Comparison of ENCODE assay signal across 1 cellular context in the genomic region with DNA sequence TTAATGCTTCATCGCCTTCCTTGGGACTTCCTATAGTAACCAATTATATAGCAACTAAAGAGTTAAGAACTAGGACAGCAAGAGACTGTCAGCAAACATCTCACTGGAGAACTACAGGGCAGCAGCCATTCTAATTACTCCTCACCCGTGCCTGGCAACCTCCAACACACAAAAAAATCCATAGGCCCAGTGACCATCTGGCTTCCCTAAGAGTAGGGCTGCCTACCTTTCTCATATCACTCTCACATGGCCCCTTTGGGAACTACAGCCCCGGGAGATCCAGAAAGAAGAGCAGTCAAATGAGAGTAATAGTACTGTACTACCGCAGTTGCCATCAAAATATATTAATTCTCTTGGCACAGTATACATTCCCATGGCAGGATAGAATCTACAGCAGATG.
TF ChIP-seq lines count a peak whose summit lies in the region.

No MANE protein-coding gene starts in this region.

TF ChIP-seq in HCT116, 20 proteins besides CTCF, POLR2A, EP300 and RAD21 (continued from another document):
- TF ChIP-seq, protein P1, sequence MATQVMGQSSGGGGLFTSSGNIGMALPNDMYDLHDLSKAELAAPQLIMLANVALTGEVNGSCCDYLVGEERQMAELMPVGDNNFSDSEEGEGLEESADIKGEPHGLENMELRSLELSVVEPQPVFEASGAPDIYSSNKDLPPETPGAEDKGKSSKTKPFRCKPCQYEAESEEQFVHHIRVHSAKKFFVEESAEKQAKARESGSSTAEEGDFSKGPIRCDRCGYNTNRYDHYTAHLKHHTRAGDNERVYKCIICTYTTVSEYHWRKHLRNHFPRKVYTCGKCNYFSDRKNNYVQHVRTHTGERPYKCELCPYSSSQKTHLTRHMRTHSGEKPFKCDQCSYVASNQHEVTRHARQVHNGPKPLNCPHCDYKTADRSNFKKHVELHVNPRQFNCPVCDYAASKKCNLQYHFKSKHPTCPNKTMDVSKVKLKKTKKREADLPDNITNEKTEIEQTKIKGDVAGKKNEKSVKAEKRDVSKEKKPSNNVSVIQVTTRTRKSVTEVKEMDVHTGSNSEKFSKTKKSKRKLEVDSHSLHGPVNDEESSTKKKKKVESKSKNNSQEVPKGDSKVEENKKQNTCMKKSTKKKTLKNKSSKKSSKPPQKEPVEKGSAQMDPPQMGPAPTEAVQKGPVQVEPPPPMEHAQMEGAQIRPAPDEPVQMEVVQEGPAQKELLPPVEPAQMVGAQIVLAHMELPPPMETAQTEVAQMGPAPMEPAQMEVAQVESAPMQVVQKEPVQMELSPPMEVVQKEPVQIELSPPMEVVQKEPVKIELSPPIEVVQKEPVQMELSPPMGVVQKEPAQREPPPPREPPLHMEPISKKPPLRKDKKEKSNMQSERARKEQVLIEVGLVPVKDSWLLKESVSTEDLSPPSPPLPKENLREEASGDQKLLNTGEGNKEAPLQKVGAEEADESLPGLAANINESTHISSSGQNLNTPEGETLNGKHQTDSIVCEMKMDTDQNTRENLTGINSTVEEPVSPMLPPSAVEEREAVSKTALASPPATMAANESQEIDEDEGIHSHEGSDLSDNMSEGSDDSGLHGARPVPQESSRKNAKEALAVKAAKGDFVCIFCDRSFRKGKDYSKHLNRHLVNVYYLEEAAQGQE (IDR thresholded peaks at IDR 0.05; ENCODE audit: low read depth) = no peak
- no peak for TF ChIP-seq SIN3A (IDR thresholded peaks at IDR 0.05; ENCODE audit: low read depth)
- no peak for TF ChIP-seq ZFX (IDR thresholded peaks at IDR 0.05)
- no peak for TF ChIP-seq POLR2AphosphoS5 (IDR thresholded peaks at IDR 0.05; ENCODE audit: low read depth, low read length)
- TF ChIP-seq, protein P2, sequence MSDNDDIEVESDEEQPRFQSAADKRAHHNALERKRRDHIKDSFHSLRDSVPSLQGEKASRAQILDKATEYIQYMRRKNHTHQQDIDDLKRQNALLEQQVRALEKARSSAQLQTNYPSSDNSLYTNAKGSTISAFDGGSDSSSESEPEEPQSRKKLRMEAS (IDR thresholded peaks at IDR 0.05) = no peak
- TF ChIP-seq, protein P3, sequence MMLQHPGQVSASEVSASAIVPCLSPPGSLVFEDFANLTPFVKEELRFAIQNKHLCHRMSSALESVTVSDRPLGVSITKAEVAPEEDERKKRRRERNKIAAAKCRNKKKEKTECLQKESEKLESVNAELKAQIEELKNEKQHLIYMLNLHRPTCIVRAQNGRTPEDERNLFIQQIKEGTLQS (IDR thresholded peaks at IDR 0.05) = no peak
- TF ChIP-seq SP1 (IDR thresholded peaks at IDR 0.05; ENCODE audit: low read depth) = no peak
- TF ChIP-seq TCF7L2 (IDR thresholded peaks at IDR 0.05; ENCODE audit: borderline replicate concordance, extremely low read depth, insufficient read depth, insufficient read length) = no peak
- no peak for TF ChIP-seq CEBPB (IDR thresholded peaks at IDR 0.05; ENCODE audit: low read depth)
TF ChIP-seq in HCT116: peak in this region for 0.
